8 cellular contexts compared by ENCODE assay signal in genomic region chr4:30721353-30722091, GRCh38. TPM values are rescaled to one million over a fixed set of nuclear protein-coding genes. Genes with fewer than 3 reads are reported as not detected.
DNase-seq lines count a peak whose midpoint lies in the region; ATAC-seq, FAIRE-seq and TF ChIP-seq lines count a peak whose summit lies in the region.

No MANE protein-coding gene starts in this region.

- no peak overlapping the region for H2BK20ac ChIP-seq in H9 (ENCODE audit: low read depth, low read length, poor library complexity, severe bottlenecking)

- no peak overlapping the region for H3K23ac ChIP-seq in H9 (ENCODE audit: insufficient read length, low read depth, low read length)

- H4K5ac ChIP-seq in H9 (ENCODE audit: insufficient read length, low read depth, low read length), result no peak overlapping the region

- H3K4me1 ChIP-seq in A549 (peaks cover 5% of the 10 kb centered on the region; the same call in 1 of the 3 replicates), H9 (ENCODE audit: insufficient read depth, low read length) (0 out of 2 replicates have a peak, but pooled peaks cover 3% of the 10 kb centered on the region), spleen (peaks cover 3 to 58% (median 22%) of the 10 kb centered on the region in 6 donors)

- no peak overlapping the region for H2BK120ac ChIP-seq in H9 (ENCODE audit: low read depth, low read length, poor library complexity, severe bottlenecking)

- H3K27me3 ChIP-seq in H9 (ENCODE audit: insufficient read depth, low read length) (peaks cover 23% of the 10 kb centered on the region), brain microvascular endothelial cell (replicated peaks) (no peaks in the 10 kb centered on the region), spleen (replicated peaks in 1 of 7) (peaks cover 0 to 76% (median 43%) of the 10 kb centered on the region in 7 donors)

- H3K36me3 ChIP-seq in brain microvascular endothelial cell (replicated peaks), result no peaks in the 10 kb centered on the region
- H3K36me3 ChIP-seq in spleen, result no peaks in the 10 kb centered on the region

- no peaks in the 10 kb centered on the region for H3K79me1 ChIP-seq in H9 (ENCODE audit: insufficient read depth, low read depth, low read length, poor library complexity, severe bottlenecking)

- peaks cover 54% of the 10 kb centered on the region for H3K23me2 ChIP-seq in H9 (ENCODE audit: insufficient read length, low read depth, low read length, poor library complexity, severe bottlenecking)

- in situ Hi-C loops in brain microvascular endothelial cell (cut with HindIII; ENCODE audit: low pct_ligation_motif_present, low sequenced_read_pairs), result no loop called here

- H4K20me1 ChIP-seq in H9 (ENCODE audit: control insufficient read depth, insufficient read depth, insufficient read length), result peaks cover 6% of the 10 kb centered on the region

- H3K4ac ChIP-seq in H9 (ENCODE audit: low read depth, low read length), result no peak overlapping the region

- peak overlapping the region; percentile 91 for H3K4me2 ChIP-seq in A549
- peak overlapping the region; percentile 58 for H3K4me2 ChIP-seq in H9 (ENCODE audit: insufficient read depth, insufficient read length, low read length)

- POLR2A ChIA-PET in A549 (lab: Yijun Ruan, JAX), result no interaction called here

- peaks cover 62% of the 10 kb centered on the region for H3K27me3 Mint-ChIP-seq in H9 (ENCODE audit: low read depth)

- H3K4me3 Mint-ChIP-seq in H9, result peak overlapping the region; percentile 90 to 100

- peak; percentile 16 to 29; a peak in 2 of 6 replicates for ATAC-seq in A549
- ATAC-seq in GM18511 (IDR thresholded peaks at IDR 0.05; ENCODE audit: unreplicated experiment), result no peak
- ATAC-seq in HG02938 (IDR thresholded peaks at IDR 0.05; ENCODE audit: unreplicated experiment), result no peak
- no peak for ATAC-seq in HG02642 (IDR thresholded peaks at IDR 0.05; ENCODE audit: poor library complexity, unreplicated experiment)

- 0% methylated on average over 3 of the region's 86 CpGs for WGBS in A549 (ENCODE audit: missing lambda C conversion rate)
- no CpG with 5 or more reads among the region's 86 CpGs for WGBS in H9 (ENCODE audit: extremely low coverage, insufficient read length, low lambda C conversion rate)
- 1 to 17% (median 2%) methylated on average over 59 to 86 of the region's 86 CpGs for WGBS in spleen, 5 donors

- no peak overlapping the region for H2BK15ac ChIP-seq in H9 (ENCODE audit: low read depth, low read length)

- no peak overlapping the region for H2BK12ac ChIP-seq in H9 (ENCODE audit: insufficient read length, low read depth, low read length)

- H3K9ac ChIP-seq in H9 (ENCODE audit: extremely low read depth, insufficient read length, low read length), result no peak overlapping the region

- H4K91ac ChIP-seq in H9 (ENCODE audit: insufficient read length, low read depth, low read length), result no peak overlapping the region

- TF ChIP-seq POLR2A in A549 (IDR thresholded peaks at IDR 0.05; ENCODE audit: low read length) (no peak), spleen (IDR thresholded peaks at IDR 0.05) (no peak)

- no peak for FAIRE-seq in A549 (lab: Jason Lieb, UNC)

- H3K27ac Mint-ChIP-seq in H9, result no peak overlapping the region

- peak overlapping the region; percentile 41; the same call in 2 of the 3 replicates for H3K4me3 ChIP-seq in A549
- H3K4me3 ChIP-seq in brain microvascular endothelial cell (ENCODE audit: low read depth, low read length), result peak overlapping the region; percentile 73
- peak overlapping the region; percentile 41 to 73 (median 51) for H3K4me3 ChIP-seq in spleen

- TF ChIP-seq EP300 in A549 (IDR thresholded peaks at IDR 0.05), result no peak

- TF ChIP-seq CTCF in A549 (IDR thresholded peaks at IDR 0.05) (0 out of 3 replicates have a peak, but pooled peaks have one; percentile 10), H9 (conservative IDR thresholded peaks at IDR 0.05) (peak; percentile 59; the same call in 2 of the 3 replicates), brain microvascular endothelial cell (IDR thresholded peaks at IDR 0.05; ENCODE audit: low read depth, low read length, missing control alignments) (no peak), spleen (IDR thresholded peaks at IDR 0.05 in 8 of 11, conservative IDR thresholded peaks at IDR 0.05 in 3 of 11) (peak in 4 of 11 experiments; percentile 26 to 44 (median 36))

- no peak overlapping the region for H2BK5ac ChIP-seq in H9 (ENCODE audit: insufficient read length, low read length)

- no peak overlapping the region for H2AK5ac ChIP-seq in H9 (ENCODE audit: insufficient read length, low read length)

- DNase-seq in A549 (ENCODE audit: low read depth in 1 of 2, low spot score in 1 of 2), result peak; percentile 3 to 12
- peak; percentile 55 for DNase-seq in H9
- DNase-seq in brain microvascular endothelial cell, result no peak
- DNase-seq in iPS-NIHi11 (ENCODE audit: low spot score), result peak; percentile 75
- no peak for DNase-seq in spleen

- no peak overlapping the region for H3K18ac ChIP-seq in H9 (ENCODE audit: insufficient read length, low read depth, low read length)

- no peaks in the 10 kb centered on the region for H3K79me2 ChIP-seq in H9 (ENCODE audit: insufficient read depth, low read length)

- no peak overlapping the region for H3K56ac ChIP-seq in H9 (ENCODE audit: insufficient read length, low read depth, low read length)

- no peak overlapping the region for H3K14ac ChIP-seq in H9 (ENCODE audit: insufficient read depth, low read length)

- no peak overlapping the region for H4K8ac ChIP-seq in H9 (replicated peaks; ENCODE audit: insufficient read length, low read depth, low read length)

- CTCF ChIA-PET in A549 (lab: Yijun Ruan, JAX), result no interaction called here

- H3K4me1 Mint-ChIP-seq in H9, result peaks cover 39% of the 10 kb centered on the region in 2 experiments

- H3K27ac ChIP-seq in A549 (no peak overlapping the region), H9 (ENCODE audit: insufficient read length, low read depth, low read length) (no peak overlapping the region), brain microvascular endothelial cell (no peak overlapping the region), spleen (peak overlapping the region; percentile 35 to 87 (median 80))

- TF ChIP-seq RAD21 in A549 (conservative IDR thresholded peaks at IDR 0.05 in 1 of 2, IDR thresholded peaks at IDR 0.05 in 1 of 2), result no peak

- H3K36me3 Mint-ChIP-seq in H9 (ENCODE audit: insufficient read depth in 1 of 3, low read depth in 3 of 3), result peaks cover 0 to 22% (median 17%) of the 10 kb centered on the region in 3 experiments; a peak in 6 of 7 replicates

- no peak overlapping the region for H2AFZ ChIP-seq in H9 (ENCODE audit: low read length)

- no peak overlapping the region for H3T11ph ChIP-seq in H9 (ENCODE audit: low read length)

- no peaks in the 10 kb centered on the region; a peak in 2 of 5 replicates for H3K9me3 Mint-ChIP-seq in H9

- H3K9me3 ChIP-seq in A549, result no peaks in the 10 kb centered on the region
- H3K9me3 ChIP-seq in H9 (ENCODE audit: control insufficient read depth, low read depth, low read length), result no peaks in the 10 kb centered on the region
- peaks cover 0 to 5% (median 0%) of the 10 kb centered on the region in 8 donors for H3K9me3 ChIP-seq in spleen

- intact Hi-C loops in spleen (cut with DNase I; ENCODE audit: low total_unique reads), result no loop called here

TF ChIP-seq in A549, 52 proteins besides CTCF, POLR2A, EP300 and RAD21:
- TF ChIP-seq JUN (IDR thresholded peaks at IDR 0.05) (no peak), PBX3 (IDR thresholded peaks at IDR 0.05) (no peak), HDAC2 (IDR thresholded peaks at IDR 0.05) (no peak), HOXB13 (CRISPR knock-in tag; IDR thresholded peaks at IDR 0.05; ENCODE audit: low read depth) (no peak), FOXS1 (CRISPR knock-in tag; IDR thresholded peaks at IDR 0.05) (no peak), ZC3H11A (IDR thresholded peaks at IDR 0.05) (no peak), CHD2 (IDR thresholded peaks at IDR 0.05; ENCODE audit: low read length, partially characterized antibody) (no peak), RFX5 (IDR thresholded peaks at IDR 0.05) (no peak), GATA3 (IDR thresholded peaks at IDR 0.05; ENCODE audit: borderline replicate concordance) (no peak), TFCP2L1 (CRISPR knock-in tag; IDR thresholded peaks at IDR 0.05) (no peak)

RNA-seq across cellular contexts. Expression of gene PCDH7, which starts 1.4 kb away (rescaled TPM):
- polyA plus RNA-seq in A549 (2011; rRNA removed) (0.16 and 0.19 TPM in 2 replicates), A549 (2017; fragmentation: RNase III; extraction: RNeasy Plus Mini Kit Qiagen cat#74134 plus additional on column Dnase treatment) (0.04 TPM in 2 of 3 replicates, not detected in the other), spleen (1 to 10 TPM in 2 of 3 donors, under 1 TPM in 1; 0.86 to 3.9 (median 1.0) TPM)
- 0.08 and 0.12 TPM in 2 replicates for polyA plus RNA-seq in A549 (2012; cell fraction: cytosol; rRNA removed)
- polyA plus RNA-seq in A549 (2012; cell fraction: nucleus; rRNA removed), result 0.06 and 0.10 TPM in 2 replicates
- 0.24 and 0.37 TPM in 2 replicates for polyA minus RNA-seq in A549 (2011; rRNA and poly(A)+ RNA removed)
- total RNA-seq in H9 (2021) (16.8 and 18.0 TPM in 2 replicates), spleen (100 to 1,000 TPM in 5 of 7 donors, 10 to 100 TPM in 2; 38.7 to 116 (median 103) TPM)

Comparison
In these comparisons a context has a peak if more than half of its experiments do, and no peak if none do; other contexts are left out.
1. ATAC-seq: peak in A549 (2 of 2); none in GM18511 (single experiment), HG02938 (single experiment) and HG02642 (single experiment).
2. DNase-seq: peak in A549 (2 of 2), H9 (single experiment) and iPS-NIHi11 (single experiment); none in brain microvascular endothelial cell (single experiment) and spleen (single experiment).
3. H3K27ac ChIP-seq: peak in spleen (8 of 8); none in A549 (0 of 2), H9 (single experiment) and brain microvascular endothelial cell (single experiment).
4. Peak in every context shown above with its lines, with median percentiles within 50 percentile points of each other: H3K4me3 ChIP-seq.